20 cellular contexts compared by ENCODE assay signal in the genomic region with DNA sequence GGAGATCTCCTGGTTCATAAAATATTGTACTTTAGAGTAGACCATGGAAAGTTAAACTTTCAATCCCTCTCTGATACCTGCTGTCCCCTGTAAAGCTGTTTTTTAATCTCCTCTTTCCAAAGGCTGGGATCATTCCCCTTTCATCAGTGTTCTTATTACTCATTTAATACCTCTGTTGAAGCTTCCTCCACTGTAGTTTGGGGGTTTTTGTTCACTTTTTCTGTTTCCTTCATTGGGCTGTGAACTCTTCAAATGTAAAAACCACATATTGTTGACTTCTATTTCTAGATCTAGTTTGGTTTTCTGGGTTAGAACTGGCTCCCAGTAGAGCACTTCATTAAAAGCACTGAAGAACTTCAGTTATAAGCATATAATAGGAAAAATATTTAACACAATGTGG.
DNase-seq lines count a peak whose midpoint lies in the region; ATAC-seq, FAIRE-seq and TF ChIP-seq lines count a peak whose summit lies in the region.
"Had no signal": no experiment of that assay in that cellular context is flagged by ENCODE, and none has a peak within 500 bp of the region (broad histone marks: within the 10 kb centered on the region; RNA-seq: fewer than 3 reads in every experiment).

No MANE protein-coding gene starts in this region.

- H3K27me3 Mint-ChIP-seq in activated T-cell treated with anti-CD3 and anti-CD28 coated beads, Interleukin-2, amount 50 U/mL, for 72 hours (ENCODE audit: low read depth), result no peaks in the 10 kb centered on the region
- H3K27me3 Mint-ChIP-seq in activated CD8-positive, alpha-beta T cell treated with anti-CD3 and anti-CD28 coated beads, Interleukin-2, amount 10 ng/mL, durations not matched to agents 7 days and 5 days (ENCODE audit: low read depth), result no peaks in the 10 kb centered on the region
- H3K27me3 Mint-ChIP-seq in osteocyte (ENCODE audit: unreplicated experiment), result no peaks in the 10 kb centered on the region

- CTCF ChIA-PET in activated CD8-positive, alpha-beta T cell treated with anti-CD3 and anti-CD28 coated beads, Interleukin-2, amount 10 ng/mL, durations not matched to agents 7 days and 5 days (lab: Charles Lee), result interaction anchor here (0.7 to 1.4 kb wide), 3 partner anchors 52 to 157 kb away, joined by 3 to 10 read pairs (median 4); no protein-coding TSS in a partner anchor

- no peak for TF ChIP-seq CTCF in osteocyte (IDR thresholded peaks at IDR 0.05)

- DNase-seq in activated T-cell treated with anti-CD3 and anti-CD28 coated beads, Interleukin-2, amount 50 U/mL, for 72 hours, result no peak
- no peak for DNase-seq in activated T-cell treated with anti-CD3 and anti-CD28 coated beads, Interleukin-2, amount 50 U/mL, for 1 hour
- DNase-seq in GM18507 (ENCODE audit: extremely low spot score, insufficient read length, low read depth) (no peak), DMS114 treated with DMSO at 0.1 percent for 48 hours (lab: John Stamatoyannopoulos, UW; ENCODE audit: unreplicated experiment) (no peak), NCI-H526 treated with DMSO at 0.1 percent for 48 hours (lab: John Stamatoyannopoulos, UW) (no peak), osteocyte (ENCODE audit: extremely low spot score, unreplicated experiment) (no peak)
- no peak for DNase-seq in activated CD8-positive, alpha-beta T cell treated with anti-CD3 and anti-CD28 coated beads, Interleukin-2, amount 10 ng/mL, durations not matched to agents 7 days and 5 days
- DNase-seq in stimulated activated effector memory CD8-positive, alpha-beta T cell treated with anti-CD3 and anti-CD28 coated beads, Interleukin-12 subunit alpha, Interleukin-12 subunit beta, amount 100 ng/mL, for 72 hours (ENCODE audit: low spot score in 2 of 2), result no peak
- DNase-seq: activated CD4-positive, alpha-beta T cell treated with anti-CD3 and anti-CD28 coated beads, Interleukin-2, amount 50 U/mL, for 4 hours; amniotic stem cell; H9; lower lobe of right lung; NCI-H2081 treated with DMSO at 0.1 percent for 48 hours; NCI-H446; stimulated activated CD4-positive, alpha-beta T cell treated with anti-CD3 and anti-CD28 coated beads, Interleukin-2, amount 100 ng/mL, for 48 hours; upper lobe of left lung had no signal

- H3K4me3 Mint-ChIP-seq in activated T-cell treated with anti-CD3 and anti-CD28 coated beads, Interleukin-2, amount 50 U/mL, for 72 hours, result peak overlapping the region; percentile 58 to 63
- H3K4me3 Mint-ChIP-seq in activated CD8-positive, alpha-beta T cell treated with anti-CD3 and anti-CD28 coated beads, Interleukin-2, amount 10 ng/mL, durations not matched to agents 7 days and 5 days, result no peak overlapping the region
- H3K4me3 Mint-ChIP-seq in stimulated activated effector memory CD8-positive, alpha-beta T cell treated with anti-CD3 and anti-CD28 coated beads, Interleukin-12 subunit alpha, Interleukin-12 subunit beta, amount 100 ng/mL, for 72 hours, result peak overlapping the region; percentile 4
- H3K4me3 Mint-ChIP-seq in osteocyte (ENCODE audit: unreplicated experiment), result no peak overlapping the region
- H3K4me3 Mint-ChIP-seq: H9 had no signal

- H3K4me1 Mint-ChIP-seq in activated T-cell treated with anti-CD3 and anti-CD28 coated beads, Interleukin-2, amount 50 U/mL, for 72 hours (ENCODE audit: low read depth), result peaks cover 78% of the 10 kb centered on the region
- peaks cover 58% of the 10 kb centered on the region for H3K4me1 Mint-ChIP-seq in activated CD8-positive, alpha-beta T cell treated with anti-CD3 and anti-CD28 coated beads, Interleukin-2, amount 10 ng/mL, durations not matched to agents 7 days and 5 days (ENCODE audit: low read depth)
- H3K4me1 Mint-ChIP-seq in stimulated activated effector memory CD8-positive, alpha-beta T cell treated with anti-CD3 and anti-CD28 coated beads, Interleukin-12 subunit alpha, Interleukin-12 subunit beta, amount 100 ng/mL, for 72 hours, result peaks cover 44% of the 10 kb centered on the region
- H3K4me1 Mint-ChIP-seq in osteocyte (ENCODE audit: unreplicated experiment), result no peaks in the 10 kb centered on the region

- peak overlapping the region; percentile 94 for H3K27ac Mint-ChIP-seq in activated T-cell treated with anti-CD3 and anti-CD28 coated beads, Interleukin-2, amount 50 U/mL, for 72 hours
- peak overlapping the region; percentile 63 for H3K27ac Mint-ChIP-seq in activated CD8-positive, alpha-beta T cell treated with anti-CD3 and anti-CD28 coated beads, Interleukin-2, amount 10 ng/mL, durations not matched to agents 7 days and 5 days
- peak overlapping the region; percentile 85 for H3K27ac Mint-ChIP-seq in stimulated activated effector memory CD8-positive, alpha-beta T cell treated with anti-CD3 and anti-CD28 coated beads, Interleukin-12 subunit alpha, Interleukin-12 subunit beta, amount 100 ng/mL, for 72 hours
- H3K27ac Mint-ChIP-seq in osteocyte (ENCODE audit: unreplicated experiment), result no peak overlapping the region
- H3K27ac Mint-ChIP-seq: H9 had no signal

- peaks cover 10 to 22% of the 10 kb centered on the region in 2 donors for H3K36me3 Mint-ChIP-seq in activated T-cell treated with anti-CD3 and anti-CD28 coated beads, Interleukin-2, amount 50 U/mL, for 72 hours (ENCODE audit: insufficient read depth in 2 of 2)
- peaks cover 57% of the 10 kb centered on the region for H3K36me3 Mint-ChIP-seq in activated CD8-positive, alpha-beta T cell treated with anti-CD3 and anti-CD28 coated beads, Interleukin-2, amount 10 ng/mL, durations not matched to agents 7 days and 5 days (ENCODE audit: low read depth)
- no peaks in the 10 kb centered on the region for H3K36me3 Mint-ChIP-seq in stimulated activated effector memory CD8-positive, alpha-beta T cell treated with anti-CD3 and anti-CD28 coated beads, Interleukin-12 subunit alpha, Interleukin-12 subunit beta, amount 100 ng/mL, for 72 hours
- no peaks in the 10 kb centered on the region for H3K36me3 Mint-ChIP-seq in osteocyte (ENCODE audit: unreplicated experiment)

- H3K9me3 Mint-ChIP-seq in activated T-cell treated with anti-CD3 and anti-CD28 coated beads, Interleukin-2, amount 50 U/mL, for 72 hours, result peaks cover 2 to 14% of the 10 kb centered on the region in 2 donors
- H3K9me3 Mint-ChIP-seq in activated CD8-positive, alpha-beta T cell treated with anti-CD3 and anti-CD28 coated beads, Interleukin-2, amount 10 ng/mL, durations not matched to agents 7 days and 5 days (ENCODE audit: insufficient read depth), result peaks cover 34% of the 10 kb centered on the region
- H3K9me3 Mint-ChIP-seq in stimulated activated effector memory CD8-positive, alpha-beta T cell treated with anti-CD3 and anti-CD28 coated beads, Interleukin-12 subunit alpha, Interleukin-12 subunit beta, amount 100 ng/mL, for 72 hours, result peaks cover 3% of the 10 kb centered on the region
- peaks cover 5% of the 10 kb centered on the region for H3K9me3 Mint-ChIP-seq in osteocyte (ENCODE audit: unreplicated experiment)

- POLR2A ChIA-PET in activated CD8-positive, alpha-beta T cell treated with anti-CD3 and anti-CD28 coated beads, Interleukin-2, amount 10 ng/mL, durations not matched to agents 7 days and 5 days (lab: Charles Lee), result interaction anchor here (0.6 to 0.7 kb wide), 2 partner anchors 15 to 88 kb away, joined by 4 to 5 read pairs; no protein-coding TSS in a partner anchor

- ATAC-seq in activated T-cell treated with anti-CD3 and anti-CD28 coated beads, Interleukin-2, amount 50 U/mL, for 72 hours (replicated peaks in 1 of 2), result no peak
- peak; percentile 13 for ATAC-seq in activated CD8-positive, alpha-beta T cell treated with anti-CD3 and anti-CD28 coated beads, Interleukin-2, amount 10 ng/mL, durations not matched to agents 7 days and 5 days
- no peak for ATAC-seq in stimulated activated effector memory CD8-positive, alpha-beta T cell treated with anti-CD3 and anti-CD28 coated beads, Interleukin-12 subunit alpha, Interleukin-12 subunit beta, amount 100 ng/mL, for 72 hours
- ATAC-seq: gastroesophageal sphincter, lower lobe of right lung had no signal

- peak; percentile 21 for FAIRE-seq in GM18507 (lab: Jason Lieb, UNC)
- FAIRE-seq: D721Med, keratinocyte, RCC 7860 had no signal

Comparison
In these comparisons a context has a peak if more than half of its experiments do, and no peak if none do; other contexts are left out.
1. H3K4me3 Mint-ChIP-seq: peak in activated T-cell treated with anti-CD3 and anti-CD28 coated beads, Interleukin-2, amount 50 U/mL, for 72 hours (2 of 2) and stimulated activated effector memory CD8-positive, alpha-beta T cell treated with anti-CD3 and anti-CD28 coated beads, Interleukin-12 subunit alpha, Interleukin-12 subunit beta, amount 100 ng/mL, for 72 hours (single experiment); none in activated CD8-positive, alpha-beta T cell treated with anti-CD3 and anti-CD28 coated beads, Interleukin-2, amount 10 ng/mL, durations not matched to agents 7 days and 5 days (single experiment) and osteocyte (single experiment).